16 cellular contexts compared by ENCODE assay signal in genomic region chr1:184164529-184164928, GRCh38.
DNase-seq lines count a peak whose midpoint lies in the region; ATAC-seq and TF ChIP-seq lines count a peak whose summit lies in the region.
"Had no signal": no experiment of that assay in that cellular context is flagged by ENCODE, and none has a peak within 500 bp of the region (broad histone marks: within the 10 kb centered on the region; RNA-seq: fewer than 3 reads in every experiment).

No MANE protein-coding gene starts in this region.

- no peaks in the 10 kb centered on the region for H3K9me3 ChIP-seq in adrenal gland (replicated peaks in 1 of 3)
- no peaks in the 10 kb centered on the region for H3K9me3 ChIP-seq in left ventricle myocardium inferior (replicated peaks)

- 56 to 83% (median 78%) methylated on average over 1 of the region's 1 CpG for WGBS in adrenal gland, 4 donors

- in situ Hi-C loops in KBM-7 (cut with MboI; ENCODE audit: low pct_unique_long_range_greater_than_20kb, low sequenced_read_pairs), result no loop called here

- H3K27ac ChIP-seq in ACC112 (ENCODE audit: low read depth, low read length) (peak overlapping the region; percentile 74; the same call in 1 of the 2 replicates), adrenal gland (no peak overlapping the region), left ventricle myocardium inferior (replicated peaks) (peak overlapping the region; percentile 28)
- H3K27ac ChIP-seq: PC-9 had no signal

- H3K36me3 ChIP-seq in ACC112 (ENCODE audit: insufficient read depth, low read length), result no peaks in the 10 kb centered on the region
- no peaks in the 10 kb centered on the region for H3K36me3 ChIP-seq in GM06990 (ENCODE audit: control insufficient read depth, insufficient read depth, low read length)
- H3K36me3 ChIP-seq in adrenal gland (replicated peaks in 1 of 2), result no peaks in the 10 kb centered on the region
- H3K36me3 ChIP-seq in left ventricle myocardium inferior, result no peaks in the 10 kb centered on the region

- intact Hi-C loops in adrenal gland (cut with DNase I) (loop anchor here in 1 of 2 donors (10.0 kb wide), 1 partner anchor 70 kb away; no protein-coding TSS in a partner anchor), left ventricle myocardium inferior (cut with micrococcal nuclease) (no loop called here)

- TF ChIP-seq POLR2A in adrenal gland (IDR thresholded peaks at IDR 0.05), result no peak

- no peak for ATAC-seq in GM18520 (IDR thresholded peaks at IDR 0.05; ENCODE audit: unreplicated experiment)

- no peaks in the 10 kb centered on the region for H3K79me2 ChIP-seq in ACC112 (ENCODE audit: control insufficient read depth, insufficient read depth, low read length, unreplicated experiment)

- H3K27me3 ChIP-seq in ACC112 (ENCODE audit: insufficient read depth, low read length), result no peaks in the 10 kb centered on the region
- H3K27me3 ChIP-seq in GM06990 (replicated peaks; ENCODE audit: control insufficient read depth, insufficient read depth, low read length), result no peaks in the 10 kb centered on the region
- no peaks in the 10 kb centered on the region for H3K27me3 ChIP-seq in adrenal gland
- H3K27me3 ChIP-seq in left ventricle myocardium inferior (ENCODE audit: low read depth), result no peaks in the 10 kb centered on the region

- H3K4me3 ChIP-seq in ACC112 (ENCODE audit: low read depth, low read length) (no peak overlapping the region), GM06990 (replicated peaks; ENCODE audit: low read depth, low read length) (no peak overlapping the region), adrenal gland (no peak overlapping the region), left ventricle myocardium inferior (no peak overlapping the region)
- H3K4me3 ChIP-seq: GM23248, PC-9 had no signal

- peak; percentile 1 for TF ChIP-seq CTCF in GM06990 (IDR thresholded peaks at IDR 0.05; ENCODE audit: insufficient read depth, low read length, poor library complexity, severe bottlenecking)
- no peak for TF ChIP-seq CTCF in adrenal gland (IDR thresholded peaks at IDR 0.05)
- no peak for TF ChIP-seq CTCF in left ventricle myocardium inferior (IDR thresholded peaks at IDR 0.05; ENCODE audit: borderline replicate concordance)

- DNase-seq in GM06990 (ENCODE audit: extremely low read depth, insufficient read length) (peak; percentile 19), adrenal gland (peak in 5 of 7 donors; percentile 31 to 41 (median 34)), left ventricle myocardium inferior (peak; percentile 26), cerebellar nuclear complex (lab: John Stamatoyannopoulos, UW) (no peak), epidermal melanocyte (ENCODE audit: insufficient read length, low spot score) (no peak), KBM-7 (no peak)
- DNase-seq: COR-L47, DMS153, GM23248, NCI-H1436 treated with DMSO at 0.1 percent for 48 hours, NCI-H2029 treated with DMSO at 0.1 percent for 48 hours, NCI-H2171 treated with DMSO at 0.1 percent for 48 hours, NCI-H774, PC-9 had no signal

- H3K4me1 ChIP-seq in ACC112 (ENCODE audit: control insufficient read depth, insufficient read depth, low read length, unreplicated experiment) (peaks cover 43% of the 10 kb centered on the region), adrenal gland (replicated peaks in 1 of 2) (peaks cover 12 to 25% of the 10 kb centered on the region in 2 donors), left ventricle myocardium inferior (peaks cover 40% of the 10 kb centered on the region)

- peak overlapping the region; percentile 50 for H2AFZ ChIP-seq in ACC112 (ENCODE audit: low read length, unreplicated experiment)
- H2AFZ ChIP-seq: GM23248, PC-9 had no signal

Comparison
In these comparisons a context has a peak if more than half of its experiments do, and no peak if none do; other contexts are left out.
1. H3K27ac ChIP-seq: peak in ACC112 (single experiment) and left ventricle myocardium inferior (single experiment); none in adrenal gland (0 of 5).
2. DNase-seq: peak in GM06990 (single experiment), adrenal gland (5 of 7) and left ventricle myocardium inferior (single experiment); none in cerebellar nuclear complex (0 of 2), epidermal melanocyte (single experiment) and KBM-7 (single experiment).